Comparison of ENCODE assay signal across 8 cellular contexts in genomic region chr11:808427-809286, GRCh38. TPM values are rescaled to one million over a fixed set of nuclear protein-coding genes. Genes with fewer than 3 reads are reported as not detected.
DNase-seq lines count a peak whose midpoint lies in the region; ATAC-seq and TF ChIP-seq lines count a peak whose summit lies in the region.

No MANE protein-coding gene starts in this region.

- no peaks in the 10 kb centered on the region for H3K36me3 ChIP-seq in endocrine pancreas (ENCODE audit: control insufficient read depth, insufficient read depth, low read length)
- no peaks in the 10 kb centered on the region for H3K36me3 ChIP-seq in neural cell (ENCODE audit: insufficient read depth, low read length)

- no peaks in the 10 kb centered on the region for H3F3A ChIP-seq in neural cell (ENCODE audit: insufficient read depth, low read length, poor library complexity, severe bottlenecking)

- H3K4me2 ChIP-seq in neural cell (ENCODE audit: low read length) = peak overlapping the region; percentile 94

- CTCF ChIA-PET in activated naive CD4-positive, alpha-beta T cell treated with anti-CD3 and anti-CD28 coated beads for 36 hours (lab: Charles Lee) = interaction anchor here (0.6 kb wide), 1 partner anchor 128 kb away, joined by 4 read pairs; no protein-coding TSS in a partner anchor

- peak overlapping the region; percentile 84 for H3K4me3 Mint-ChIP-seq in activated naive CD4-positive, alpha-beta T cell treated with anti-CD3 and anti-CD28 coated beads for 36 hours

- no peaks in the 10 kb centered on the region for H4K20me1 ChIP-seq in neural cell (ENCODE audit: insufficient read depth)

- ATAC-seq in GM19023 (IDR thresholded peaks at IDR 0.05; ENCODE audit: unreplicated experiment) = no peak
- no peak for ATAC-seq in GM21786 (IDR thresholded peaks at IDR 0.05; ENCODE audit: unreplicated experiment)

- TF ChIP-seq EP300 in neural cell (conservative IDR thresholded peaks at IDR 0.05; ENCODE audit: poor library complexity, severe bottlenecking) = no peak

- peak overlapping the region; percentile 52 for H3K9ac ChIP-seq in endocrine pancreas (ENCODE audit: control insufficient read depth, insufficient read depth, low read length)
- H3K9ac ChIP-seq in neural cell (ENCODE audit: low read length) = peak overlapping the region; percentile 92

- H3K27ac ChIP-seq in neural cell (ENCODE audit: low read length) = peak overlapping the region; percentile 95

- H3K36me3 Mint-ChIP-seq in activated naive CD4-positive, alpha-beta T cell treated with anti-CD3 and anti-CD28 coated beads for 36 hours (ENCODE audit: low read depth) = peaks cover 28% of the 10 kb centered on the region

- intact Hi-C loops in activated naive CD4-positive, alpha-beta T cell treated with anti-CD3 and anti-CD28 coated beads for 36 hours (cut with micrococcal nuclease) = loop anchor here (1.0 to 5.0 kb wide), 6 partner anchors 11 to 356 kb away; partner anchors contain the start of genes CHID1, POLR2L, PTDSS2 and TSPAN4

- no peaks in the 10 kb centered on the region for H3K9me2 ChIP-seq in neural cell (ENCODE audit: insufficient read depth, low read length)

- H3K9me3 ChIP-seq in endocrine pancreas (ENCODE audit: control insufficient read depth, low read length) (no peaks in the 10 kb centered on the region), neural cell (ENCODE audit: low read length) (no peaks in the 10 kb centered on the region)

- no peak for DNase-seq in activated naive CD4-positive, alpha-beta T cell treated with anti-CD3 and anti-CD28 coated beads for 36 hours
- DNase-seq in activated naive CD4-positive, alpha-beta T cell treated with anti-CD3 and anti-CD28 coated beads, Interleukin-2, amount 50 U/mL, for 16 hours = no peak
- DNase-seq in RPMI7951 (ENCODE audit: low read depth) (peak; percentile 81), AG08395 (ENCODE audit: low spot score) (no peak)

- H3K9me3 Mint-ChIP-seq in activated naive CD4-positive, alpha-beta T cell treated with anti-CD3 and anti-CD28 coated beads for 36 hours = no peaks in the 10 kb centered on the region

- H3K4me3 ChIP-seq in endocrine pancreas (ENCODE audit: control insufficient read depth, insufficient read depth, low read length) (peak overlapping the region; percentile 48), neural cell (ENCODE audit: low read length) (peak overlapping the region; percentile 90)

- peaks cover 35% of the 10 kb centered on the region for H3K4me1 Mint-ChIP-seq in activated naive CD4-positive, alpha-beta T cell treated with anti-CD3 and anti-CD28 coated beads for 36 hours (ENCODE audit: low read depth)

- H3K27me3 ChIP-seq in endocrine pancreas (ENCODE audit: control insufficient read depth, insufficient read depth, low read length) (no peaks in the 10 kb centered on the region), neural cell (ENCODE audit: insufficient read depth, low read depth, low read length) (no peaks in the 10 kb centered on the region)

- TF ChIP-seq CTCF in neural cell (IDR thresholded peaks at IDR 0.05; ENCODE audit: poor library complexity, severe bottlenecking) = no peak

- no peaks in the 10 kb centered on the region for H3K4me1 ChIP-seq in endocrine pancreas (ENCODE audit: control insufficient read depth, insufficient read depth, low read length)

- H2AFZ ChIP-seq in neural cell (ENCODE audit: low read depth, low read length) = peak overlapping the region; percentile 67

- TF ChIP-seq RAD21 in neural cell (conservative IDR thresholded peaks at IDR 0.05) = no peak

- peaks cover 20% of the 10 kb centered on the region for H3K79me2 ChIP-seq in neural cell (replicated peaks; ENCODE audit: insufficient read depth, low read length)

- no peaks in the 10 kb centered on the region for H3K27me3 Mint-ChIP-seq in activated naive CD4-positive, alpha-beta T cell treated with anti-CD3 and anti-CD28 coated beads for 36 hours (ENCODE audit: low read depth)

- peak overlapping the region; percentile 97 for H3K27ac Mint-ChIP-seq in activated naive CD4-positive, alpha-beta T cell treated with anti-CD3 and anti-CD28 coated beads for 36 hours

TF ChIP-seq in neural cell, 6 proteins besides CTCF, POLR2A, EP300 and RAD21:
- TF ChIP-seq TAF1 (IDR thresholded peaks at IDR 0.05; ENCODE audit: low read depth) = peak; percentile 51
- no peak for TF ChIP-seq EZH2 (IDR thresholded peaks at IDR 0.05; ENCODE audit: borderline replicate concordance, insufficient read depth, low read length, poor library complexity, severe bottlenecking)
- no peak for TF ChIP-seq MXI1 (conservative IDR thresholded peaks at IDR 0.05; ENCODE audit: poor library complexity, severe bottlenecking)
- TF ChIP-seq POLR2AphosphoS5 (IDR thresholded peaks at IDR 0.05) = no peak
- peak; percentile 2 for TF ChIP-seq SMC3 (conservative IDR thresholded peaks at IDR 0.05; ENCODE audit: poor library complexity)
- TF ChIP-seq, protein P1, sequence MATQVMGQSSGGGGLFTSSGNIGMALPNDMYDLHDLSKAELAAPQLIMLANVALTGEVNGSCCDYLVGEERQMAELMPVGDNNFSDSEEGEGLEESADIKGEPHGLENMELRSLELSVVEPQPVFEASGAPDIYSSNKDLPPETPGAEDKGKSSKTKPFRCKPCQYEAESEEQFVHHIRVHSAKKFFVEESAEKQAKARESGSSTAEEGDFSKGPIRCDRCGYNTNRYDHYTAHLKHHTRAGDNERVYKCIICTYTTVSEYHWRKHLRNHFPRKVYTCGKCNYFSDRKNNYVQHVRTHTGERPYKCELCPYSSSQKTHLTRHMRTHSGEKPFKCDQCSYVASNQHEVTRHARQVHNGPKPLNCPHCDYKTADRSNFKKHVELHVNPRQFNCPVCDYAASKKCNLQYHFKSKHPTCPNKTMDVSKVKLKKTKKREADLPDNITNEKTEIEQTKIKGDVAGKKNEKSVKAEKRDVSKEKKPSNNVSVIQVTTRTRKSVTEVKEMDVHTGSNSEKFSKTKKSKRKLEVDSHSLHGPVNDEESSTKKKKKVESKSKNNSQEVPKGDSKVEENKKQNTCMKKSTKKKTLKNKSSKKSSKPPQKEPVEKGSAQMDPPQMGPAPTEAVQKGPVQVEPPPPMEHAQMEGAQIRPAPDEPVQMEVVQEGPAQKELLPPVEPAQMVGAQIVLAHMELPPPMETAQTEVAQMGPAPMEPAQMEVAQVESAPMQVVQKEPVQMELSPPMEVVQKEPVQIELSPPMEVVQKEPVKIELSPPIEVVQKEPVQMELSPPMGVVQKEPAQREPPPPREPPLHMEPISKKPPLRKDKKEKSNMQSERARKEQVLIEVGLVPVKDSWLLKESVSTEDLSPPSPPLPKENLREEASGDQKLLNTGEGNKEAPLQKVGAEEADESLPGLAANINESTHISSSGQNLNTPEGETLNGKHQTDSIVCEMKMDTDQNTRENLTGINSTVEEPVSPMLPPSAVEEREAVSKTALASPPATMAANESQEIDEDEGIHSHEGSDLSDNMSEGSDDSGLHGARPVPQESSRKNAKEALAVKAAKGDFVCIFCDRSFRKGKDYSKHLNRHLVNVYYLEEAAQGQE (IDR thresholded peaks at IDR 0.05; ENCODE audit: borderline replicate concordance) = no peak
TF ChIP-seq in neural cell: peak in this region for 2.

RNA-seq across cellular contexts. Expression of gene RPLP2, which starts 1.1 kb away (rescaled TPM):
- total RNA-seq in activated naive CD4-positive, alpha-beta T cell treated with anti-CD3 and anti-CD28 coated beads for 36 hours = 1,000 to 10,000 TPM; 3,807 to 3,940 TPM
- total RNA-seq in RPMI7951 (2014; rRNA removed; shearing (Covaris generic)) = 886 and 920 TPM in 2 replicates
- polyA plus RNA-seq in neural cell = 147 and 167 TPM in 2 replicates
- 70.4 and 76.5 TPM in 2 replicates for polyA minus RNA-seq in neural cell

RNA-seq across cellular contexts. Expression of gene PIDD1, which starts 3.6 kb away (rescaled TPM):
- 10 to 100 TPM; 43.2 to 45.2 TPM for total RNA-seq in activated naive CD4-positive, alpha-beta T cell treated with anti-CD3 and anti-CD28 coated beads for 36 hours
- 4.9 and 5.4 TPM in 2 replicates for total RNA-seq in RPMI7951 (2014; rRNA removed; shearing (Covaris generic))
- 13.3 and 34.9 TPM in 2 replicates for polyA plus RNA-seq in neural cell
- polyA minus RNA-seq in neural cell = 7.8 and 8.0 TPM in 2 replicates

RNA-seq across cellular contexts. Expression of gene PNPLA2, which starts 10.1 kb away (rescaled TPM):
- 10 to 100 TPM; 15.5 to 22.6 TPM for total RNA-seq in activated naive CD4-positive, alpha-beta T cell treated with anti-CD3 and anti-CD28 coated beads for 36 hours
- 9.4 and 10.5 TPM in 2 replicates for total RNA-seq in RPMI7951 (2014; rRNA removed; shearing (Covaris generic))
- polyA plus RNA-seq in neural cell = 7.3 and 7.8 TPM in 2 replicates
- 6.5 and 8.8 TPM in 2 replicates for polyA minus RNA-seq in neural cell

RNA-seq across cellular contexts. Expression of gene SLC25A22, which starts 10.6 kb away (rescaled TPM):
- 10 to 100 TPM; 19.1 to 21.8 TPM for total RNA-seq in activated naive CD4-positive, alpha-beta T cell treated with anti-CD3 and anti-CD28 coated beads for 36 hours
- 9.5 and 12.7 TPM in 2 replicates for total RNA-seq in RPMI7951 (2014; rRNA removed; shearing (Covaris generic))
- polyA plus RNA-seq in neural cell = 40.9 and 66.4 TPM in 2 replicates
- polyA minus RNA-seq in neural cell = 32.5 and 34.8 TPM in 2 replicates

RNA-seq across cellular contexts. Expression of gene CEND1, which starts 18.8 kb away (rescaled TPM):
- total RNA-seq in activated naive CD4-positive, alpha-beta T cell treated with anti-CD3 and anti-CD28 coated beads for 36 hours = under 1 TPM in 1 of 2 experiments, not detected in 1; 0.17 TPM
- 0.12 TPM in 1 of 2 replicates, not detected in the other for total RNA-seq in RPMI7951 (2014; rRNA removed; shearing (Covaris generic))
- polyA plus RNA-seq in neural cell = 11.8 and 16.2 TPM in 2 replicates
- polyA minus RNA-seq in neural cell = 11.8 and 11.9 TPM in 2 replicates
